Comparison of ENCODE assay signal across 36 cellular contexts in the genomic region with DNA sequence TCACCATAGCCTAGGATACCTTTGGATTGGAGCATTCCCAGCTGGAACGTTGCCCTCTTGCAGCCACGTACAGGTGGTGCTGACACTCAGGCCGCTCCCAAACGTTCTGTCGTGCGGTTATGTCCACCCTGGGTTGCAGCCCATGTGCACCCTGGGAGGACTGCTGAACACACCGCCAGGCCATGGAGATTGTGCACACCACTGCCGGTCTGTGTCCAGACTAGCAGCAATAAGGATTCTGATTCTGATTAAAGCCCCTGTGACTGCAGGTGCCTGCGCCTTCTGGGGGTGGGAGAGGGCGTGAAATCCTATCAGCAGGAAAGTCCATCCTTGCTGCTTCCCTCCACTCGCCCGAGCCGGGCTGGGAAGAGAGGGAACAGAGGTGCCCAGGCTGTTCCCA. TPM values are rescaled to one million over a fixed set of nuclear protein-coding genes. Genes with fewer than 3 reads are reported as not detected.
"Had no signal": no experiment of that assay in that cellular context is flagged by ENCODE, and none has a peak within 500 bp of the region (broad histone marks: within the 10 kb centered on the region; RNA-seq: fewer than 3 reads in every experiment).

No MANE protein-coding gene starts in this region.

- H3K36me3 ChIP-seq: breast epithelium, WERI-Rb-1 had no signal

- H3K9me3 ChIP-seq: ascending aorta, breast epithelium, MG63 had no signal

- H3K4me2 ChIP-seq: PC-9 had no signal

- H3K27ac ChIP-seq: PC-9, RWPE1, WERI-Rb-1 had no signal

- H2AFZ ChIP-seq: PC-9 had no signal

- H3K27me3 ChIP-seq: ascending aorta, breast epithelium, MG63 had no signal

- ATAC-seq: activated CD8-positive, alpha-beta memory T cell treated with anti-CD3 and anti-CD28 coated beads, Interleukin-2, amount 10 ng/mL, durations not matched to agents 7 days and 5 days; activated T-cell treated with anti-CD3 and anti-CD28 coated beads, Interleukin-2, amount 50 U/mL, for 72 hours; activated T-helper 17 cell treated with anti-CD3 and anti-CD28 coated beads, Interleukin-2, amount 50 U/mL, for 72 hours had no signal

- DNase-seq: activated CD4-positive, alpha-beta memory T cell treated with anti-CD3 and anti-CD28 coated beads, Interleukin-2, amount 10 ng/mL, durations not matched to agents 7 days and 5 days; activated CD4-positive, alpha-beta T cell treated with anti-CD3 and anti-CD28 coated beads for 1 hour; activated CD4-positive, alpha-beta T cell treated with anti-CD3 and anti-CD28 coated beads for 48 hours; activated CD4-positive, CD25-positive, alpha-beta regulatory T cell; activated CD8-positive, alpha-beta memory T cell treated with anti-CD3 and anti-CD28 coated beads for 24 hours; activated CD8-positive, alpha-beta memory T cell treated with anti-CD3 and anti-CD28 coated beads, Interleukin-2, amount 10 ng/mL, durations not matched to agents 7 days and 5 days; activated CD8-positive, alpha-beta memory T cell treated with anti-CD3 and anti-CD28 coated beads, Interleukin-2, amount 50 U/mL, for 48 hours; activated effector memory CD4-positive, alpha-beta T cell treated with anti-CD3 and anti-CD28 coated beads, Interleukin-2, amount 50 U/mL, for 16 hours; activated naive CD4-positive, alpha-beta T cell; activated naive CD8-positive, alpha-beta T cell treated with anti-CD3 and anti-CD28 coated beads, Interleukin-2, amount 10 ng/mL, durations not matched to agents 7 days and 5 days; activated T-cell treated with anti-CD3 and anti-CD28 coated beads, Interleukin-2, amount 50 U/mL, for 72 hours; amygdala; Kasumi-1; KG1; MG63; NCI-H1048; NCI-H1105 treated with DMSO at 0.1 percent for 48 hours; NCI-H146; NCI-H187; NCI-H2081; NCI-H226; NCI-H446 treated with DMSO at 0.1 percent for 48 hours; NCI-H524; NCI-H69; PC-9; Right ventricle myocardium superior; SW 1271; T-helper 1 cell; T-helper 2 cell; T-helper 9 cell; WERI-Rb-1 had no signal

- H3K4me3 ChIP-seq: breast epithelium, MG63, PC-9 had no signal

RNA-seq across cellular contexts. Expression of gene BACE2, which starts 41.0 kb away (rescaled TPM):
- total RNA-seq: OCI-LY7 had no signal
